ENCODE assay signal across 8 cellular contexts in genomic region chr1:117671781-117672501, GRCh38.
A peak's percentile ranks its signal among the peaks of the same experiment; 100 is the strongest.
DNase-seq lines count a peak whose midpoint lies in the region; ATAC-seq and TF ChIP-seq lines count a peak whose summit lies in the region.

No MANE protein-coding gene starts in this region.

- peaks cover 40% of the 10 kb centered on the region for H3K4me1 ChIP-seq in Caco-2

- no peaks in the 10 kb centered on the region for H3K27me3 ChIP-seq in Caco-2 (replicated peaks; ENCODE audit: control insufficient read depth, insufficient read depth, low read length)

- H3K4me1 Mint-ChIP-seq in Caco-2 (ENCODE audit: low read depth, unreplicated experiment) (peaks cover 18% of the 10 kb centered on the region), nephron progenitor cell (no peaks in the 10 kb centered on the region)

- no peak for TF ChIP-seq POLR2A in erythroblast (IDR thresholded peaks at IDR 0.05; ENCODE audit: low read length)

- intact Hi-C loops in Caco-2 (cut with micrococcal nuclease; ENCODE audit: unreplicated experiment): no loop called here

- H3K36me3 Mint-ChIP-seq in Caco-2 (ENCODE audit: insufficient read depth, unreplicated experiment) (no peaks in the 10 kb centered on the region), nephron progenitor cell (ENCODE audit: low read depth) (no peaks in the 10 kb centered on the region)

- H3K9me3 ChIP-seq in Caco-2: no peaks in the 10 kb centered on the region

- DNase-seq in Caco-2 (no peak), NCI-H69 (lab: John Stamatoyannopoulos, UW) (peak; percentile 80), erythroblast (lab: John Stamatoyannopoulos, UW) (peak; percentile 63 to 70), nephron progenitor cell (peak; percentile 26), NCI-H2029 (lab: John Stamatoyannopoulos, UW) (no peak), NCI-H345 treated with DMSO at 0.1 percent for 48 hours (lab: John Stamatoyannopoulos, UW; ENCODE audit: unreplicated experiment) (no peak), dedifferentiated amniotic fluid mesenchymal stem cell (ENCODE audit: extremely low spot score) (no peak)

- CTCF ChIA-PET in Caco-2 (lab: Charles Lee): no interaction called here

- ATAC-seq in GM21381 (IDR thresholded peaks at IDR 0.05; ENCODE audit: unreplicated experiment): no peak

- H3K27me3 Mint-ChIP-seq in Caco-2 (ENCODE audit: insufficient read depth, unreplicated experiment): no peaks in the 10 kb centered on the region
- peaks cover 11% of the 10 kb centered on the region for H3K27me3 Mint-ChIP-seq in nephron progenitor cell (ENCODE audit: low read depth, poor library complexity)

- no peak for TF ChIP-seq CTCF in Caco-2 (IDR thresholded peaks at IDR 0.05; ENCODE audit: insufficient read depth in 1 of 2, low read depth in 1 of 2, low read length in 1 of 2, severe bottlenecking in 1 of 2, unreplicated experiment in 1 of 2)
- peak; percentile 8 for TF ChIP-seq CTCF in nephron progenitor cell (IDR thresholded peaks at IDR 0.05)

- H3K4me3 Mint-ChIP-seq in Caco-2 (ENCODE audit: unreplicated experiment) (no peak overlapping the region), nephron progenitor cell (no peak overlapping the region)

- POLR2A ChIA-PET in Caco-2 (lab: Charles Lee): no interaction called here

- no peaks in the 10 kb centered on the region for H3K9me3 Mint-ChIP-seq in Caco-2 (ENCODE audit: unreplicated experiment)
- H3K9me3 Mint-ChIP-seq in nephron progenitor cell: no peaks in the 10 kb centered on the region

- BruUV-seq in Caco-2 (replicated peaks; lab: Mats Ljungman, UMichigan): no TSS peak

- no peaks in the 10 kb centered on the region for H3K36me3 ChIP-seq in Caco-2 (ENCODE audit: control insufficient read depth, insufficient read depth, low read length)

- H3K27ac Mint-ChIP-seq in Caco-2 (ENCODE audit: unreplicated experiment) (peak overlapping the region; percentile 36), nephron progenitor cell (no peak overlapping the region)

- H3K4me3 ChIP-seq in Caco-2 (ENCODE audit: low read depth, low read length): no peak overlapping the region

Comparison
In these comparisons a context has a peak if more than half of its experiments do, and no peak if none do; other contexts are left out.
1. DNase-seq: peak in NCI-H69 (single experiment), erythroblast (2 of 2) and nephron progenitor cell (single experiment); none in Caco-2 (0 of 2), NCI-H2029 (single experiment), NCI-H345 treated with DMSO at 0.1 percent for 48 hours (single experiment) and dedifferentiated amniotic fluid mesenchymal stem cell (single experiment).